9 cellular contexts compared by ENCODE assay signal in genomic region chrX:71111141-71111843, GRCh38. TPM values are rescaled to one million over a fixed set of nuclear protein-coding genes. Genes with fewer than 3 reads are reported as not detected.
DNase-seq lines count a peak whose midpoint lies in the region; ATAC-seq, FAIRE-seq and TF ChIP-seq lines count a peak whose summit lies in the region.
"Had no signal": no experiment of that assay in that cellular context is flagged by ENCODE, and none has a peak within 500 bp of the region (broad histone marks: within the 10 kb centered on the region; RNA-seq: fewer than 3 reads in every experiment).

Gene IL2RG (minus strand): TSS chrX:71111577. CDS start chrX:71111539, 38 bp downstream.

- no peak within 1 kb of the TSS for H2AK5ac ChIP-seq in IMR-90 (ENCODE audit: low read depth, low read length)

- H3K9me3 ChIP-seq in BLaER1 treated with 17β-estradiol and CSF1 and Interleukin-3, amounts not matched to agents 10 nM and 100 nM (replicated peaks in 1 of 11) = no peaks in the 10 kb centered on the region
- H3K9me3 ChIP-seq in IMR-90 (ENCODE audit: control insufficient read depth, insufficient read depth, low read length) (no peaks in the 10 kb centered on the region), mucosa of descending colon (no peaks in the 10 kb centered on the region), upper lobe of left lung (no peaks in the 10 kb centered on the region)

- POLR2A ChIA-PET in IMR-90 (lab: Charles Lee; ENCODE audit: unreplicated experiment) = no interaction called here

- H2AK9ac ChIP-seq in IMR-90 (replicated peaks; ENCODE audit: low read depth, low read length, poor library complexity) = no peak within 1 kb of the TSS

- TF ChIP-seq POLR2A in IMR-90 (IDR thresholded peaks at IDR 0.05; ENCODE audit: low read depth, low read length) = no peak
- peak in 2 of 4 donors; percentile 57 to 72 for TF ChIP-seq POLR2A in upper lobe of left lung (IDR thresholded peaks at IDR 0.05)

- H2BK20ac ChIP-seq in IMR-90 (ENCODE audit: low read depth, low read length) = no peak within 1 kb of the TSS

- H3K9me1 ChIP-seq in IMR-90 (ENCODE audit: insufficient read depth, low read length) = no peaks in the 10 kb centered on the region

- intact Hi-C loops in IMR-90 (cut with micrococcal nuclease) = no loop called here
- intact Hi-C loops in mucosa of descending colon (cut with DNase I, micrococcal nuclease) = no loop called here

- no peak within 1 kb of the TSS for H4K8ac ChIP-seq in IMR-90 (ENCODE audit: low read depth in 2 of 2, low read length in 2 of 2)

- CTCF ChIA-PET in IMR-90 (lab: Yijun Ruan, JAX) = no interaction called here

- H3K23ac ChIP-seq in IMR-90 (ENCODE audit: low read depth, low read length) = no peak within 1 kb of the TSS

- TF ChIP-seq CTCF in IMR-90 (conservative IDR thresholded peaks at IDR 0.05; ENCODE audit: low read depth, low read length) = no peak
- TF ChIP-seq CTCF in mucosa of descending colon (IDR thresholded peaks at IDR 0.05) = no peak
- TF ChIP-seq CTCF in upper lobe of left lung (IDR thresholded peaks at IDR 0.05) = no peak

- no peaks in the 10 kb centered on the region for H3K79me1 ChIP-seq in IMR-90 (ENCODE audit: low read depth in 1 of 2, low read length in 2 of 2)

- H3K27me3 ChIP-seq in BLaER1 treated with 17β-estradiol and CSF1 and Interleukin-3, amounts not matched to agents 10 nM and 100 nM = peaks cover 76 to 100% (median 94%) of the 10 kb centered on the region in 11 experiments
- H3K27me3 ChIP-seq in IMR-90 (ENCODE audit: control insufficient read depth, insufficient read depth, low read length) (peaks cover 24% of the 10 kb centered on the region), upper lobe of left lung (no peaks in the 10 kb centered on the region), H7 (ENCODE audit: control insufficient read depth, insufficient read depth, low read length) (peaks cover 6% of the 10 kb centered on the region)

- H2BK120ac ChIP-seq in IMR-90 (ENCODE audit: low read depth, low read length) = no peak within 1 kb of the TSS

- WGBS in IMR-90 (ENCODE audit: extremely low coverage in 2 of 2, insufficient read length in 1 of 2), 2 experiments = no CpG with 5 or more reads among the region's 8 CpGs
- 49 to 54% methylated on average over 6 to 8 of the region's 8 CpGs for WGBS in upper lobe of left lung, 2 donors

- H3K14ac ChIP-seq in IMR-90 (replicated peaks; ENCODE audit: low read depth, low read length) = no peak within 1 kb of the TSS

- H4K91ac ChIP-seq in IMR-90 (ENCODE audit: insufficient read depth, low read depth, low read length) = no peak within 1 kb of the TSS

- in situ Hi-C loops in IMR-90 (cut with MboI; ENCODE audit: low sequenced_read_pairs) = no loop called here

- H3K9ac ChIP-seq in BLaER1 treated with 17β-estradiol and CSF1 and Interleukin-3, amounts not matched to agents 10 nM and 100 nM = peak within 1 kb of the TSS; percentile 61 to 77 (median 70); a peak in 21 of 22 replicates
- no peak within 1 kb of the TSS for H3K9ac ChIP-seq in IMR-90 (ENCODE audit: low read depth, low read length)

- no TSS peak for BruUV-seq in IMR-90 (replicated peaks; lab: Mats Ljungman, UMichigan)

- no peak for TF ChIP-seq RAD21 in IMR-90 (IDR thresholded peaks at IDR 0.05; ENCODE audit: low read length)

- DNase-seq in IMR-90 (no peak), mucosa of descending colon (peak; percentile 50 to 77 (median 60)), upper lobe of left lung (peak in 1 of 2 donors; percentile 53), H7 (no peak), frontal cortex (ENCODE audit: low spot score in 2 of 2) (no peak)
- DNase-seq in activated CD8-positive, alpha-beta memory T cell treated with anti-CD3 and anti-CD28 coated beads for 1 hour (ENCODE audit: extremely low read depth in 1 of 2, low read depth in 1 of 2) = peak; percentile 49 to 51

- no peak within 1 kb of the TSS for H2BK5ac ChIP-seq in IMR-90 (ENCODE audit: low read depth, low read length, poor library complexity, severe bottlenecking)

- H3K18ac ChIP-seq in IMR-90 (ENCODE audit: low read depth, low read length) = no peak within 1 kb of the TSS

- H3K36me3 ChIP-seq in BLaER1 treated with 17β-estradiol and CSF1 and Interleukin-3, amounts not matched to agents 10 nM and 100 nM = no peaks in the 10 kb centered on the region
- H3K36me3 ChIP-seq in IMR-90 (ENCODE audit: control insufficient read depth, insufficient read depth, low read length) = no peaks in the 10 kb centered on the region
- no peaks in the 10 kb centered on the region for H3K36me3 ChIP-seq in mucosa of descending colon (ENCODE audit: low read depth)
- H3K36me3 ChIP-seq in upper lobe of left lung = no peaks in the 10 kb centered on the region
- H3K36me3 ChIP-seq in H7 (replicated peaks; ENCODE audit: control insufficient read depth, insufficient read depth, low read length) = no peaks in the 10 kb centered on the region

- H3K4ac ChIP-seq in IMR-90 (ENCODE audit: low read depth, low read length) = no peak within 1 kb of the TSS

- H2AFZ ChIP-seq in IMR-90 (replicated peaks; ENCODE audit: low read length, poor library complexity) = peak within 1 kb of the TSS; percentile 33

- H3K4me2 ChIP-seq in BLaER1 treated with 17β-estradiol and CSF1 and Interleukin-3, amounts not matched to agents 10 nM and 100 nM = peak within 1 kb of the TSS; percentile 49 to 84 (median 77)
- no peak within 1 kb of the TSS for H3K4me2 ChIP-seq in IMR-90 (ENCODE audit: low read depth, low read length)

- dilution Hi-C loops in IMR-90 (cut with HindIII; ENCODE audit: low sequenced_read_pairs, unreplicated experiment) = no loop called here

- peaks cover 0 to 4% (median 0%) of the 10 kb centered on the region in 11 experiments; a peak in 1 of 22 replicates for H4K20me1 ChIP-seq in BLaER1 treated with 17β-estradiol and CSF1 and Interleukin-3, amounts not matched to agents 10 nM and 100 nM
- H4K20me1 ChIP-seq in IMR-90 (ENCODE audit: insufficient read depth, low read length) = no peaks in the 10 kb centered on the region

- FAIRE-seq in frontal cortex (lab: Jason Lieb, UNC) = no peak
- FAIRE-seq: endometrium had no signal

- peak within 1 kb of the TSS; percentile 69 to 88 (median 84) for H3K27ac ChIP-seq in BLaER1 treated with 17β-estradiol and CSF1 and Interleukin-3, amounts not matched to agents 10 nM and 100 nM
- H3K27ac ChIP-seq in IMR-90 (ENCODE audit: insufficient read depth, low read length) (no peak within 1 kb of the TSS), upper lobe of left lung (peak within 1 kb of the TSS; percentile 40 to 78 (median 61))

- peaks cover 63 to 72% (median 69%) of the 10 kb centered on the region in 10 experiments for H3K4me1 ChIP-seq in BLaER1 treated with 17β-estradiol and CSF1 and Interleukin-3, amounts not matched to agents 10 nM and 100 nM
- H3K4me1 ChIP-seq in IMR-90 (ENCODE audit: control insufficient read depth, insufficient read depth, low read length) = no peaks in the 10 kb centered on the region
- H3K4me1 ChIP-seq in mucosa of descending colon (ENCODE audit: low read depth) = no peaks in the 10 kb centered on the region
- H3K4me1 ChIP-seq in upper lobe of left lung = peaks cover 0 to 4% (median 0%) of the 10 kb centered on the region in 4 donors

- H3K4me3 ChIP-seq in BLaER1 treated with 17β-estradiol and CSF1 and Interleukin-3, amounts not matched to agents 10 nM and 100 nM = peak within 1 kb of the TSS; percentile 4 to 68 (median 56)
- H3K4me3 ChIP-seq in IMR-90 (ENCODE audit: insufficient read depth, low read depth, low read length) (no peak within 1 kb of the TSS), mucosa of descending colon (no peak within 1 kb of the TSS), upper lobe of left lung (peak within 1 kb of the TSS in 2 of 4 donors; percentile 25 to 36), H7 (ENCODE audit: insufficient read depth, low read depth, low read length) (no peak within 1 kb of the TSS)

- TF ChIP-seq EP300 in upper lobe of left lung (IDR thresholded peaks at IDR 0.05) = no peak

- H4K5ac ChIP-seq in IMR-90 (ENCODE audit: low read depth, low read length) = no peak within 1 kb of the TSS

- H3K56ac ChIP-seq in IMR-90 (ENCODE audit: extremely low read depth, insufficient read depth, low read length) = no peak within 1 kb of the TSS

- ATAC-seq in GM19467 (IDR thresholded peaks at IDR 0.05; ENCODE audit: unreplicated experiment) (peak; percentile 75), IMR-90 (ENCODE audit: low read depth) (no peak), mucosa of descending colon (peak; percentile 97), upper lobe of left lung (ENCODE audit: low FRiP score in 2 of 2) (peak; percentile 59 to 62)

- no peak within 1 kb of the TSS for H2BK15ac ChIP-seq in IMR-90 (ENCODE audit: low read depth, low read length)

TF ChIP-seq in IMR-90, 13 proteins besides CTCF, POLR2A, EP300 and RAD21 (continues in another document):
- TF ChIP-seq CHD1 (IDR thresholded peaks at IDR 0.05; ENCODE audit: low read depth, low read length) (no peak), FOS (IDR thresholded peaks at IDR 0.05; ENCODE audit: low read depth, low read length) (no peak), MAFK (IDR thresholded peaks at IDR 0.05; ENCODE audit: low read depth, low read length) (no peak), RFX5 (IDR thresholded peaks at IDR 0.05; ENCODE audit: low read depth, low read length) (no peak), ELK1 (IDR thresholded peaks at IDR 0.05; ENCODE audit: borderline replicate concordance, low read depth, low read length) (no peak), BHLHE40 (IDR thresholded peaks at IDR 0.05; ENCODE audit: low read depth, low read length) (no peak), MXI1 (IDR thresholded peaks at IDR 0.05; ENCODE audit: borderline replicate concordance, low read depth, low read length) (no peak), CEBPB (IDR thresholded peaks at IDR 0.05; ENCODE audit: low read depth, low read length) (no peak), NFE2L2 (IDR thresholded peaks at IDR 0.05; ENCODE audit: low read depth, low read length) (no peak), MAZ (IDR thresholded peaks at IDR 0.05; ENCODE audit: borderline replicate concordance, low read depth, low read length) (no peak), RCOR1 (IDR thresholded peaks at IDR 0.05; ENCODE audit: insufficient replicate concordance, low read length) (no peak)

RNA-seq across cellular contexts. Expression of gene IL2RG, which starts in this region (rescaled TPM):
- total RNA-seq in IMR-90 (2012; rRNA removed) (not detected in 2 replicates), mucosa of descending colon (100 to 1,000 TPM in 1 of 3 donors, 10 to 100 TPM in 2; 27.7 to 104 (median 56.8) TPM), upper lobe of left lung (10 to 100 TPM; 20.7 to 43.8 (median 26.2) TPM), frontal cortex (not detected)
- not detected in 2 replicates for polyA plus RNA-seq in IMR-90 (2012; rRNA removed)
- polyA plus RNA-seq in IMR-90 (2012; cell fraction: cytosol; rRNA removed) = not detected in 2 replicates
- not detected in 2 replicates for polyA plus RNA-seq in IMR-90 (2012; cell fraction: nucleus; rRNA removed; ENCODE audit: low replicate concordance)
- not detected in 2 replicates for total RNA-seq in H7 (2014; rRNA removed; shearing (Covaris generic))

Comparison
In these comparisons a context has a peak if more than half of its experiments do, and no peak if none do; other contexts are left out.
1. RNA of gene IL2RG (total RNA-seq): 27.7 to 104 TPM in mucosa of descending colon and 20.7 to 43.8 TPM in upper lobe of left lung; not detected in IMR-90, not detected in H7 and not detected in frontal cortex (single experiment); every median in the first group is over 10 times any median in the second.
2. H3K4me3 ChIP-seq: peak in BLaER1 treated with 17β-estradiol and CSF1 and Interleukin-3, amounts not matched to agents 10 nM and 100 nM (10 of 10); none in IMR-90 (single experiment), mucosa of descending colon (single experiment) and H7 (single experiment).
3. DNase-seq: peak in activated CD8-positive, alpha-beta memory T cell treated with anti-CD3 and anti-CD28 coated beads for 1 hour (2 of 2) and mucosa of descending colon (3 of 3); none in IMR-90 (single experiment), H7 (single experiment) and frontal cortex (0 of 2).